In genomic region chr2:200862532-200863000, GRCh38 we compare ENCODE assay signal across 1 cellular context.
TF ChIP-seq lines count a peak whose summit lies in the region.

No MANE protein-coding gene starts in this region.

TF ChIP-seq in neural cell, 6 proteins besides CTCF, POLR2A, EP300 and RAD21 (continued from another document):
- TF ChIP-seq REST (IDR thresholded peaks at IDR 0.05; ENCODE audit: borderline replicate concordance) (peak; percentile 67), EZH2 (IDR thresholded peaks at IDR 0.05; ENCODE audit: borderline replicate concordance, insufficient read depth, low read length, poor library complexity, severe bottlenecking) (no peak), MXI1 (conservative IDR thresholded peaks at IDR 0.05; ENCODE audit: poor library complexity, severe bottlenecking) (peak; percentile 87), POLR2AphosphoS5 (IDR thresholded peaks at IDR 0.05) (peak; percentile 73)
